ENCODE assay signal across 24 cellular contexts in genomic region chr19:2548966-2549365, GRCh38.
A peak's percentile ranks its signal among the peaks of the same experiment; 100 is the strongest.
DNase-seq lines count a peak whose midpoint lies in the region; ATAC-seq and TF ChIP-seq lines count a peak whose summit lies in the region.
"Had no signal": no experiment of that assay in that cellular context is flagged by ENCODE, and none has a peak within 500 bp of the region (broad histone marks: within the 10 kb centered on the region; RNA-seq: fewer than 3 reads in every experiment).

No MANE protein-coding gene starts in this region.

- H2AFZ ChIP-seq in PC-9: no peak overlapping the region
- H2AFZ ChIP-seq: parathyroid adenoma had no signal

- no peak overlapping the region for H3K4me2 ChIP-seq in PC-9

- H3K27me3 ChIP-seq in spleen (replicated peaks in 1 of 7) (no peaks in the 10 kb centered on the region), PC-9 (ENCODE audit: insufficient read depth, low read depth) (no peaks in the 10 kb centered on the region)
- H3K27me3 ChIP-seq: vagina had no signal

- no peak overlapping the region for H3K4me3 Mint-ChIP-seq in natural killer cell treated with Interleukin-12 subunit alpha and Interleukin-12 subunit beta and Interleukin-15 and Interleukin-18, amount 100 ng/mL, for 72 hours
- H3K4me3 Mint-ChIP-seq in natural killer cell: no peak overlapping the region
- H3K4me3 Mint-ChIP-seq: activated CD8-positive, alpha-beta memory T cell treated with anti-CD3 and anti-CD28 coated beads, Interleukin-2, amount 10 ng/mL, durations not matched to agents 7 days and 5 days; activated T-helper 1 cell treated with anti-CD3 and anti-CD28 coated beads, Interleukin-12 subunit alpha, Interleukin-12 subunit beta, Interleukin-2, Interleukin-4 antibody, amounts not matched to agents 30 ng/mL and 10 ng/mL and 1 ng/mL, durations not matched to agents 14 hours and 24 hours and 36 hours; memory B cell; stimulated activated naive CD8-positive, alpha-beta T cell treated with anti-CD3 and anti-CD28 coated beads, Interleukin-15, Interleukin-2, amounts not matched to agents 100 ng/mL and 50 ng/mL, for 24 hours; T-cell had no signal

- H3K4me3 ChIP-seq in spleen (no peak overlapping the region), PC-9 (no peak overlapping the region)
- H3K4me3 ChIP-seq: vagina had no signal

- peak overlapping the region; percentile 21 to 62 for H3K27ac Mint-ChIP-seq in natural killer cell treated with Interleukin-12 subunit alpha and Interleukin-12 subunit beta and Interleukin-15 and Interleukin-18, amount 100 ng/mL, for 72 hours
- H3K27ac Mint-ChIP-seq in natural killer cell: no peak overlapping the region
- H3K27ac Mint-ChIP-seq: activated CD8-positive, alpha-beta memory T cell treated with anti-CD3 and anti-CD28 coated beads, Interleukin-2, amount 10 ng/mL, durations not matched to agents 7 days and 5 days; activated T-helper 1 cell treated with anti-CD3 and anti-CD28 coated beads, Interleukin-12 subunit alpha, Interleukin-12 subunit beta, Interleukin-2, Interleukin-4 antibody, amounts not matched to agents 30 ng/mL and 10 ng/mL and 1 ng/mL, durations not matched to agents 14 hours and 24 hours and 36 hours; stimulated activated naive CD8-positive, alpha-beta T cell treated with anti-CD3 and anti-CD28 coated beads, Interleukin-15, Interleukin-2, amounts not matched to agents 100 ng/mL and 50 ng/mL, for 24 hours; T-cell had no signal

- CTCF ChIA-PET in PC-9 (lab: Charles Lee): no interaction called here

- POLR2A ChIA-PET in PC-9 (lab: Charles Lee; ENCODE audit: unreplicated experiment): no interaction called here

- H3K4me1 Mint-ChIP-seq in natural killer cell treated with Interleukin-12 subunit alpha and Interleukin-12 subunit beta and Interleukin-15 and Interleukin-18, amount 100 ng/mL, for 72 hours (ENCODE audit: low read depth in 2 of 2): peaks cover 15 to 36% of the 10 kb centered on the region in 2 donors
- H3K4me1 Mint-ChIP-seq in natural killer cell: peaks cover 22 to 34% of the 10 kb centered on the region in 2 donors

- H3K79me2 ChIP-seq in PC-9 (ENCODE audit: low read depth): no peaks in the 10 kb centered on the region
- H3K79me2 ChIP-seq: parathyroid adenoma had no signal

- no peak for DNase-seq in natural killer cell treated with Interleukin-12 subunit alpha and Interleukin-12 subunit beta and Interleukin-15 and Interleukin-18, amount 100 ng/mL, for 72 hours (ENCODE audit: low spot score)
- DNase-seq in natural killer cell: no peak
- peak; percentile 21 for DNase-seq in islet precursor cell
- DNase-seq in spleen: peak; percentile 57
- no peak for DNase-seq in NCI-H524 (lab: John Stamatoyannopoulos, UW)
- no peak for DNase-seq in PC-9
- DNase-seq in mucosa of gallbladder (ENCODE audit: low spot score): no peak
- DNase-seq: activated CD4-positive, alpha-beta T cell treated with anti-CD3 and anti-CD28 coated beads for 4 hours; activated CD8-positive, alpha-beta memory T cell treated with anti-CD3 and anti-CD28 coated beads, Interleukin-2, amount 10 ng/mL, durations not matched to agents 7 days and 5 days; DMS 273 treated with DMSO at 0.1 percent for 48 hours; KBM-7; naive thymus-derived CD8-positive, alpha-beta T cell; NCI-H187; NCI-H748 treated with DMSO at 0.1 percent for 48 hours; SHP77; stimulated activated CD4-positive, alpha-beta T cell treated with anti-CD3 and anti-CD28 coated beads, Interleukin-2, amount 100 ng/mL, for 48 hours had no signal

- H4K20me1 ChIP-seq in PC-9 (ENCODE audit: insufficient read depth): no peaks in the 10 kb centered on the region

- BruUV-seq in PC-9 (replicated peaks; lab: Mats Ljungman, UMichigan): no TSS peak

- no peak for TF ChIP-seq CTCF in natural killer cell (IDR thresholded peaks at IDR 0.05)
- TF ChIP-seq CTCF in spleen (IDR thresholded peaks at IDR 0.05 in 8 of 11, conservative IDR thresholded peaks at IDR 0.05 in 3 of 11): no peak
- no peak for TF ChIP-seq CTCF in PC-9 (conservative IDR thresholded peaks at IDR 0.05)

- H3K9me2 ChIP-seq in PC-9 (ENCODE audit: insufficient read depth): no peaks in the 10 kb centered on the region

- intact Hi-C loops in natural killer cell (cut with micrococcal nuclease): no loop called here
- intact Hi-C loops in spleen (cut with DNase I; ENCODE audit: low total_unique reads): no loop called here
- intact Hi-C loops in PC-9 (cut with micrococcal nuclease; ENCODE audit: unreplicated experiment): no loop called here

- no peaks in the 10 kb centered on the region for H3K36me3 Mint-ChIP-seq in natural killer cell treated with Interleukin-12 subunit alpha and Interleukin-12 subunit beta and Interleukin-15 and Interleukin-18, amount 100 ng/mL, for 72 hours
- H3K36me3 Mint-ChIP-seq in natural killer cell: no peaks in the 10 kb centered on the region
- H3K36me3 Mint-ChIP-seq: naive thymus-derived CD8-positive, alpha-beta T cell had no signal

- H3K36me3 ChIP-seq in spleen (no peaks in the 10 kb centered on the region), PC-9 (ENCODE audit: low read depth) (no peaks in the 10 kb centered on the region)
- H3K36me3 ChIP-seq: vagina had no signal

- peaks cover 16% of the 10 kb centered on the region for H3F3A ChIP-seq in PC-9 (ENCODE audit: insufficient read depth, low read depth)

- no peaks in the 10 kb centered on the region for H3K9me3 ChIP-seq in spleen
- H3K9me3 ChIP-seq in PC-9 (ENCODE audit: insufficient read depth, low read depth): no peaks in the 10 kb centered on the region
- H3K9me3 ChIP-seq: vagina had no signal

- no peaks in the 10 kb centered on the region for H3K27me3 Mint-ChIP-seq in natural killer cell treated with Interleukin-12 subunit alpha and Interleukin-12 subunit beta and Interleukin-15 and Interleukin-18, amount 100 ng/mL, for 72 hours
- H3K27me3 Mint-ChIP-seq in natural killer cell (ENCODE audit: low read depth in 2 of 2): no peaks in the 10 kb centered on the region
- H3K27me3 Mint-ChIP-seq: activated CD8-positive, alpha-beta memory T cell treated with anti-CD3 and anti-CD28 coated beads, Interleukin-2, amount 10 ng/mL, durations not matched to agents 7 days and 5 days; memory B cell; naive thymus-derived CD8-positive, alpha-beta T cell; stimulated activated naive CD8-positive, alpha-beta T cell treated with anti-CD3 and anti-CD28 coated beads, Interleukin-15, Interleukin-2, amounts not matched to agents 100 ng/mL and 50 ng/mL, for 24 hours; T-cell had no signal

- H3K4me1 ChIP-seq in spleen: peaks cover 22 to 88% (median 64%) of the 10 kb centered on the region in 6 donors
- peaks cover 15% of the 10 kb centered on the region for H3K4me1 ChIP-seq in PC-9 (replicated peaks; ENCODE audit: insufficient read depth)

- H3K9me3 Mint-ChIP-seq in natural killer cell treated with Interleukin-12 subunit alpha and Interleukin-12 subunit beta and Interleukin-15 and Interleukin-18, amount 100 ng/mL, for 72 hours: no peaks in the 10 kb centered on the region
- H3K9me3 Mint-ChIP-seq in natural killer cell: no peaks in the 10 kb centered on the region
- H3K9me3 Mint-ChIP-seq: activated T-helper 1 cell treated with anti-CD3 and anti-CD28 coated beads, Interleukin-12 subunit alpha, Interleukin-12 subunit beta, Interleukin-2, Interleukin-4 antibody, amounts not matched to agents 30 ng/mL and 10 ng/mL and 1 ng/mL, durations not matched to agents 14 hours and 24 hours and 36 hours; memory B cell; naive thymus-derived CD8-positive, alpha-beta T cell; stimulated activated naive CD8-positive, alpha-beta T cell treated with anti-CD3 and anti-CD28 coated beads, Interleukin-15, Interleukin-2, amounts not matched to agents 100 ng/mL and 50 ng/mL, for 24 hours had no signal

- WGBS in spleen, 5 donors: 94 to 98% (median 96%) methylated on average over 10 to 11 of the region's 11 CpGs

- peak overlapping the region in 3 of 8 donors; percentile 67 to 76 (median 74) for H3K27ac ChIP-seq in spleen
- no peak overlapping the region for H3K27ac ChIP-seq in PC-9
- H3K27ac ChIP-seq: C4-2B, parathyroid adenoma, vagina had no signal

- TF ChIP-seq POLR2A in spleen (IDR thresholded peaks at IDR 0.05): no peak

- no peak for ATAC-seq in natural killer cell treated with Interleukin-12 subunit alpha and Interleukin-12 subunit beta and Interleukin-15 and Interleukin-18, amount 100 ng/mL, for 72 hours
- ATAC-seq in natural killer cell: no peak
- no peak for ATAC-seq in GM18502 (IDR thresholded peaks at IDR 0.05; ENCODE audit: poor library complexity, unreplicated experiment)
- ATAC-seq: activated CD8-positive, alpha-beta memory T cell treated with anti-CD3 and anti-CD28 coated beads, Interleukin-2, amount 10 ng/mL, durations not matched to agents 7 days and 5 days; naive thymus-derived CD8-positive, alpha-beta T cell; T-cell had no signal

Comparison
In these comparisons a context has a peak if more than half of its experiments do, and no peak if none do; other contexts are left out.
1. H3K27ac Mint-ChIP-seq: peak in natural killer cell treated with Interleukin-12 subunit alpha and Interleukin-12 subunit beta and Interleukin-15 and Interleukin-18, amount 100 ng/mL, for 72 hours (2 of 2); none in natural killer cell (0 of 2).
2. DNase-seq: peak in islet precursor cell (single experiment) and spleen (single experiment); none in natural killer cell treated with Interleukin-12 subunit alpha and Interleukin-12 subunit beta and Interleukin-15 and Interleukin-18, amount 100 ng/mL, for 72 hours (single experiment), natural killer cell (single experiment), NCI-H524 (0 of 2), PC-9 (0 of 2) and mucosa of gallbladder (single experiment).